8 cellular contexts compared by ENCODE assay signal in the genomic region with DNA sequence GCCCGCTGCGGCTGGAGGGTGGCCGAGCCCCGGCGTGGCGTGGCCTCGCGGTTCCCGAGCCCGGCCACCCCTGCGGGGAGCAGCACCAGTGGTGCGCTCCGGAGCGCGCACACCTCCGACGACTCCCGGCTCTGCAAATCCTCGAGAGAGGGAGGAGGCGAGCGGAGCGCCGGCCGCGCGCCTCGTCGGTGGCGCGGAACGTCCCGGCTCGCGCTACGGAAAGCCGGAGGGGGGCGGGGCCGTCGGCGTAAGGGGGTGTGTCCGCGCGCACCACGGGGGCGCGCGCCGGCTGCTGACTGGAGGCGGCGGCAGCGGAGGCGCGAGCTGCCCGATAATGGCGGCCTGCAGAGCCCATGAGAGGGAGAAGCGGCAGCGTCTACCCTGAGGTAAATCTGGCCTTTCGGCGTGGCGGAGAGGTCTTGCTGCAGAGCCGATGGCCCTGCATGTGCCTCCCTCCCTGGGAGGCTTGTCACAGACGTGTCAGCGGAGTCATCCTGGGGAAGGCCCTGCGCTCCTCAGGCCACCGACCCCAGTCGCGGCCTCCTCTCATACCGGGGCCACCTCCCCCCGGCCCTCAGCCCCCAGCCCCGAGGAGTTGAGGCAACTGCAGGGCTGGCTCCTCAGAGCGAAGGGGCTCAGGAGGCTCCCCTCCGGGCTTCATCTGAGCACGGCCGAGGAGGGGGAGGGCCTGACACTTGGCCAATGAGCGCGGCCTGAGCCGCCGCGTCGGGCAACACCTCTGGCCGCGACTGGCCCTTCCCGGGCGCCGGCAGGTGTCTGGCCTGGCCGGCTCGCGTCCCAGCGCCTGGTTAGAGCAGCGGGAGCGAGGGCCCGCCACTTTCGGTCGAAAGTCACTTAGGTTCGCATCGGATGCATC. TPM values are rescaled to one million over a fixed set of nuclear protein-coding genes. Genes with fewer than 3 reads are reported as not detected.
DNase-seq lines count a peak whose midpoint lies in the region; ATAC-seq and TF ChIP-seq lines count a peak whose summit lies in the region.

PDIK1L (plus strand) TSS at position 295 of the 877 bp plus-strand sequence. CDS start 2,485 bp downstream, outside the sequence.

- H3K27ac Mint-ChIP-seq in activated naive CD4-positive, alpha-beta T cell treated with anti-CD3 and anti-CD28 coated beads, Interleukin-2, amount 50 U/mL, for 72 hours = peak within 1 kb of the TSS; percentile 83 to 93
- H3K27ac Mint-ChIP-seq in glutamatergic neuron (ENCODE audit: unreplicated experiment) = peak within 1 kb of the TSS; percentile 91
- H3K27ac Mint-ChIP-seq in osteocyte (ENCODE audit: unreplicated experiment) = peak within 1 kb of the TSS; percentile 86

- H3K27me3 ChIP-seq in thoracic aorta (replicated peaks; ENCODE audit: insufficient read depth) = no peaks in the 10 kb centered on the region

- peaks cover 8 to 17% of the 10 kb centered on the region in 2 donors for H3K4me1 ChIP-seq in thoracic aorta (ENCODE audit: control insufficient read depth in 1 of 2, low read depth in 2 of 2)

- CTCF ChIA-PET in GM10248 (lab: Yijun Ruan, JAX) = interaction anchor here (1.2 to 10.3 kb wide), 7 partner anchors 11 to 123 kb away, joined by 4 to 115 read pairs (median 10); partner anchors contain the start of genes C1orf232, CEP85 and ZNF593

- H3K4me3 Mint-ChIP-seq in glutamatergic neuron (ENCODE audit: unreplicated experiment) (peak within 1 kb of the TSS; percentile 93), osteocyte (ENCODE audit: unreplicated experiment) (peak within 1 kb of the TSS; percentile 89)

- POLR2A ChIA-PET in GM10248 (lab: Yijun Ruan, JAX) = interaction anchor here (0.8 kb wide), 1 partner anchor 8 kb away, joined by 3 read pairs; no protein-coding TSS in a partner anchor

- peaks cover 0 to 13% of the 10 kb centered on the region in 2 donors for H3K36me3 Mint-ChIP-seq in activated naive CD4-positive, alpha-beta T cell treated with anti-CD3 and anti-CD28 coated beads, Interleukin-2, amount 50 U/mL, for 72 hours
- H3K36me3 Mint-ChIP-seq in glutamatergic neuron (ENCODE audit: unreplicated experiment) (no peaks in the 10 kb centered on the region), osteocyte (ENCODE audit: unreplicated experiment) (peaks cover 4% of the 10 kb centered on the region)

- H3K27ac ChIP-seq in thoracic aorta = peak within 1 kb of the TSS; percentile 87

- H3K4me1 Mint-ChIP-seq in glutamatergic neuron (ENCODE audit: low read depth, unreplicated experiment) (no peaks in the 10 kb centered on the region), osteocyte (ENCODE audit: unreplicated experiment) (peaks cover 20% of the 10 kb centered on the region)

- H3K27me3 Mint-ChIP-seq in glutamatergic neuron (ENCODE audit: unreplicated experiment) (peaks cover 11% of the 10 kb centered on the region), osteocyte (ENCODE audit: unreplicated experiment) (no peaks in the 10 kb centered on the region)

- no peaks in the 10 kb centered on the region for H3K9me3 ChIP-seq in thoracic aorta

- ATAC-seq in HG02642 (IDR thresholded peaks at IDR 0.05; ENCODE audit: poor library complexity, unreplicated experiment) (peak; percentile 72), thoracic aorta (ENCODE audit: insufficient number of reproducible peaks, low FRiP score, low read depth) (peak; percentile 93)
- peak; percentile 72 to 88 for ATAC-seq in activated naive CD4-positive, alpha-beta T cell treated with anti-CD3 and anti-CD28 coated beads, Interleukin-2, amount 50 U/mL, for 72 hours

- DNase-seq in GM10248 (ENCODE audit: extremely low spot score) = peak; percentile 92
- DNase-seq in NCI-H1105 treated with DMSO at 0.1 percent for 48 hours (lab: John Stamatoyannopoulos, UW) = peak; percentile 91
- DNase-seq in SKM-1 treated with dmso at 0.1 percent for 144 hours (lab: John Stamatoyannopoulos, UW; ENCODE audit: unreplicated experiment) = peak; percentile 85
- DNase-seq in activated naive CD4-positive, alpha-beta T cell treated with anti-CD3 and anti-CD28 coated beads, Interleukin-2, amount 50 U/mL, for 72 hours (ENCODE audit: low spot score in 2 of 2) = peak; percentile 91 to 94
- DNase-seq in glutamatergic neuron = peak; percentile 95
- peak; percentile 98 for DNase-seq in osteocyte (ENCODE audit: extremely low spot score, unreplicated experiment)
- peak; percentile 32 for DNase-seq in thoracic aorta (ENCODE audit: low spot score)

- TF ChIP-seq CTCF in GM10248 (IDR thresholded peaks at IDR 0.05; ENCODE audit: control extremely low read depth, extremely low read depth, low read depth, missing control alignments) (no peak), glutamatergic neuron (IDR thresholded peaks at IDR 0.05; ENCODE audit: partially characterized antibody, unreplicated experiment) (no peak), osteocyte (IDR thresholded peaks at IDR 0.05) (no peak), thoracic aorta (IDR thresholded peaks at IDR 0.05) (no peak)

- H3K36me3 ChIP-seq in thoracic aorta = peaks cover 8% of the 10 kb centered on the region

- H3K9me3 Mint-ChIP-seq in activated naive CD4-positive, alpha-beta T cell treated with anti-CD3 and anti-CD28 coated beads, Interleukin-2, amount 50 U/mL, for 72 hours = no peaks in the 10 kb centered on the region
- H3K9me3 Mint-ChIP-seq in glutamatergic neuron (ENCODE audit: unreplicated experiment) (peaks cover 8% of the 10 kb centered on the region), osteocyte (ENCODE audit: unreplicated experiment) (no peaks in the 10 kb centered on the region)

- peak within 1 kb of the TSS; percentile 87 for H3K4me3 ChIP-seq in thoracic aorta

RNA-seq across cellular contexts. Expression of gene PDIK1L, which starts in this region (rescaled TPM):
- 10 to 100 TPM; 12.9 to 22.6 TPM for total RNA-seq in activated naive CD4-positive, alpha-beta T cell treated with anti-CD3 and anti-CD28 coated beads, Interleukin-2, amount 50 U/mL, for 72 hours
- total RNA-seq in glutamatergic neuron (ENCODE audit: unreplicated experiment) (7.2 TPM), osteocyte (7.6 and 7.8 TPM in 2 replicates), thoracic aorta (10 to 100 TPM in 1 of 2 donors, 1 to 10 TPM in 1; 9.6 to 10.4 TPM)

Comparison
In these comparisons a context has a peak if more than half of its experiments do, and no peak if none do; other contexts are left out.
1. Peak in every context shown above with its lines: DNase-seq, ATAC-seq, H3K4me3 ChIP-seq and H3K27ac ChIP-seq.
2. DNase-seq: peak in every context shown above with its lines; median percentile 98 in osteocyte; 95 in glutamatergic neuron; 92 in activated naive CD4-positive, alpha-beta T cell treated with anti-CD3 and anti-CD28 coated beads, Interleukin-2, amount 50 U/mL, for 72 hours; 92 in GM10248; 91 in NCI-H1105 treated with DMSO at 0.1 percent for 48 hours; 85 in SKM-1 treated with dmso at 0.1 percent for 144 hours; 32 in thoracic aorta.